Comparison of ENCODE assay signal across 10 cellular contexts in the genomic region with DNA sequence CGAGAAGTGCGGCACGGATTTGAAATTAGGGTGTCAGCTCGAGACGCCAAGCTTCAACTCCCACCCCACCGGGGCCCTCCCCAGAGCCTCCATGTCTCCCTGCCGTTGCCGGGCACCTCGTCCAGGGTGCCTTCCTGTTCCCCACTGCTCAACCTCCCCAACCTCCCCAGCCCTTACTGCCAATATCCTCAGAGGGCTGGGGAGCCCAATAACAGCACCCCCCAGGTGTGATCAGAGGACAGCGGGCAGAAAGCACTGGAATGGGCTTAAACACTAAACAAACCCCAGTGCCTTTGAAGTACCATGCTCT.
A peak's percentile ranks its signal among the peaks of the same experiment; 100 is the strongest.
DNase-seq lines count a peak whose midpoint lies in the region; ATAC-seq and TF ChIP-seq lines count a peak whose summit lies in the region.
"Had no signal": no experiment of that assay in that cellular context is flagged by ENCODE, and none has a peak within 500 bp of the region (broad histone marks: within the 10 kb centered on the region; RNA-seq: fewer than 3 reads in every experiment).

No MANE protein-coding gene starts in this region.

- H3K4me1 Mint-ChIP-seq in activated naive CD4-positive, alpha-beta T cell treated with anti-CD3 and anti-CD28 coated beads, Interleukin-2, amount 10 ng/mL, durations not matched to agents 7 days and 5 days, result peaks cover 56% of the 10 kb centered on the region
- peaks cover 49% of the 10 kb centered on the region for H3K4me1 Mint-ChIP-seq in stimulated activated effector memory CD8-positive, alpha-beta T cell treated with anti-CD3 and anti-CD28 coated beads, Interleukin-12 subunit alpha, Interleukin-12 subunit beta, amount 100 ng/mL, for 72 hours

- ATAC-seq in HG02678 (IDR thresholded peaks at IDR 0.05; ENCODE audit: unreplicated experiment), result peak; percentile 13
- no peak for ATAC-seq in stimulated activated effector memory CD8-positive, alpha-beta T cell treated with anti-CD3 and anti-CD28 coated beads, Interleukin-12 subunit alpha, Interleukin-12 subunit beta, amount 100 ng/mL, for 72 hours

- H3K27me3 Mint-ChIP-seq in activated naive CD4-positive, alpha-beta T cell treated with anti-CD3 and anti-CD28 coated beads, Interleukin-2, amount 10 ng/mL, durations not matched to agents 7 days and 5 days, result peaks cover 49% of the 10 kb centered on the region

- H3K27me3 ChIP-seq in SU-DHL-6 (ENCODE audit: low read length), result no peaks in the 10 kb centered on the region

- peaks cover 12% of the 10 kb centered on the region for H3K9me3 Mint-ChIP-seq in activated naive CD4-positive, alpha-beta T cell treated with anti-CD3 and anti-CD28 coated beads, Interleukin-2, amount 10 ng/mL, durations not matched to agents 7 days and 5 days
- H3K9me3 Mint-ChIP-seq in stimulated activated effector memory CD8-positive, alpha-beta T cell treated with anti-CD3 and anti-CD28 coated beads, Interleukin-12 subunit alpha, Interleukin-12 subunit beta, amount 100 ng/mL, for 72 hours, result peaks cover 3% of the 10 kb centered on the region

- H3K4me2 ChIP-seq in SU-DHL-6 (ENCODE audit: low read depth, low read length, poor library complexity, severe bottlenecking), result peak overlapping the region; percentile 79

- peak overlapping the region; percentile 99 for H3K27ac ChIP-seq in SU-DHL-6 (ENCODE audit: low read depth, low read length)

- H3K4me3 Mint-ChIP-seq in activated naive CD4-positive, alpha-beta T cell treated with anti-CD3 and anti-CD28 coated beads, Interleukin-2, amount 10 ng/mL, durations not matched to agents 7 days and 5 days, result no peak overlapping the region
- H3K4me3 Mint-ChIP-seq in stimulated activated effector memory CD8-positive, alpha-beta T cell treated with anti-CD3 and anti-CD28 coated beads, Interleukin-12 subunit alpha, Interleukin-12 subunit beta, amount 100 ng/mL, for 72 hours, result peak overlapping the region; percentile 3

- no peak for TF ChIP-seq CTCF in SU-DHL-6 (IDR thresholded peaks at IDR 0.05; ENCODE audit: insufficient read depth, low read length, poor library complexity, severe bottlenecking)

- no peak for DNase-seq in activated naive CD4-positive, alpha-beta T cell treated with anti-CD3 and anti-CD28 coated beads, Interleukin-2, amount 10 ng/mL, durations not matched to agents 7 days and 5 days
- no peak for DNase-seq in activated naive CD4-positive, alpha-beta T cell treated with anti-CD3 and anti-CD28 coated beads, Interleukin-2, amount 50 U/mL, for 16 hours
- no peak for DNase-seq in stimulated activated effector memory CD8-positive, alpha-beta T cell treated with anti-CD3 and anti-CD28 coated beads, Interleukin-12 subunit alpha, Interleukin-12 subunit beta, amount 100 ng/mL, for 72 hours (ENCODE audit: low spot score in 2 of 2)
- DNase-seq in SK-N-DZ (ENCODE audit: low spot score) (no peak), SKM-1 (lab: John Stamatoyannopoulos, UW; ENCODE audit: unreplicated experiment) (no peak)
- DNase-seq in NK-92 treated with Interleukin-12 subunit alpha and Interleukin-12 subunit beta, amount 100 ng/mL, for 24 hours (lab: John Stamatoyannopoulos, UW), result no peak
- DNase-seq: activated CD4-positive, alpha-beta T cell treated with anti-CD3 and anti-CD28 coated beads, Interleukin-2, amount 50 U/mL, for 48 hours; SHP77 had no signal

- no peaks in the 10 kb centered on the region for H3K9me3 ChIP-seq in SU-DHL-6 (ENCODE audit: insufficient read depth, low read length)

- peak overlapping the region; percentile 37 for H3K4me3 ChIP-seq in SU-DHL-6 (ENCODE audit: insufficient read depth, low read length, poor library complexity, severe bottlenecking)

- peak overlapping the region; percentile 65 for H3K9ac ChIP-seq in SU-DHL-6 (ENCODE audit: low read length)

- no peaks in the 10 kb centered on the region for H3K36me3 ChIP-seq in SU-DHL-6 (ENCODE audit: low read length)

- peak overlapping the region; percentile 37 for H2AFZ ChIP-seq in SU-DHL-6 (ENCODE audit: low read depth, low read length, severe bottlenecking)

- no peaks in the 10 kb centered on the region for H3K9me2 ChIP-seq in SU-DHL-6 (replicated peaks; ENCODE audit: insufficient read depth, low read length)

- peak overlapping the region; percentile 98 for H3K27ac Mint-ChIP-seq in activated naive CD4-positive, alpha-beta T cell treated with anti-CD3 and anti-CD28 coated beads, Interleukin-2, amount 10 ng/mL, durations not matched to agents 7 days and 5 days
- no peak overlapping the region for H3K27ac Mint-ChIP-seq in stimulated activated effector memory CD8-positive, alpha-beta T cell treated with anti-CD3 and anti-CD28 coated beads, Interleukin-12 subunit alpha, Interleukin-12 subunit beta, amount 100 ng/mL, for 72 hours

- no peaks in the 10 kb centered on the region for H3K79me2 ChIP-seq in SU-DHL-6 (ENCODE audit: insufficient read depth, low read length)

- CTCF ChIA-PET in activated naive CD4-positive, alpha-beta T cell treated with anti-CD3 and anti-CD28 coated beads, Interleukin-2, amount 10 ng/mL, durations not matched to agents 7 days and 5 days (lab: Charles Lee), result no interaction called here

- peaks cover 13% of the 10 kb centered on the region for H3K36me3 Mint-ChIP-seq in activated naive CD4-positive, alpha-beta T cell treated with anti-CD3 and anti-CD28 coated beads, Interleukin-2, amount 10 ng/mL, durations not matched to agents 7 days and 5 days
- H3K36me3 Mint-ChIP-seq in stimulated activated effector memory CD8-positive, alpha-beta T cell treated with anti-CD3 and anti-CD28 coated beads, Interleukin-12 subunit alpha, Interleukin-12 subunit beta, amount 100 ng/mL, for 72 hours, result peaks cover 6% of the 10 kb centered on the region

- no peaks in the 10 kb centered on the region for H4K20me1 ChIP-seq in SU-DHL-6 (ENCODE audit: low read depth, low read length)

- peaks cover 31% of the 10 kb centered on the region for H3F3A ChIP-seq in SU-DHL-6 (ENCODE audit: insufficient read depth)
